13 cellular contexts compared by ENCODE assay signal in genomic region chr9:136656795-136657611, GRCh38. TPM values are rescaled to one million over a fixed set of nuclear protein-coding genes. Genes with fewer than 3 reads are reported as not detected.
DNase-seq lines count a peak whose midpoint lies in the region; ATAC-seq and TF ChIP-seq lines count a peak whose summit lies in the region.
"Had no signal": no experiment of that assay in that cellular context is flagged by ENCODE, and none has a peak within 500 bp of the region (broad histone marks: within the 10 kb centered on the region; RNA-seq: fewer than 3 reads in every experiment).

No MANE protein-coding gene starts in this region.

- peaks cover 0 to 17% (median 14%) of the 10 kb centered on the region in 7 donors for H3K4me1 Mint-ChIP-seq in naive thymus-derived CD4-positive, alpha-beta T cell

- H3K27me3 ChIP-seq in BE2C (no peaks in the 10 kb centered on the region), ascending aorta (peaks cover 10% of the 10 kb centered on the region)
- H3K27me3 ChIP-seq in naive thymus-derived CD4-positive, alpha-beta T cell (ENCODE audit: control insufficient read depth in 2 of 2, insufficient read depth in 2 of 2, low read length in 2 of 2), result peaks cover 3 to 14% of the 10 kb centered on the region in 2 donors
- H3K27me3 ChIP-seq: hepatocyte had no signal

- no peak overlapping the region for H3K27ac ChIP-seq in naive thymus-derived CD4-positive, alpha-beta T cell (ENCODE audit: low read depth, low read length)
- peak overlapping the region in 1 of 2 donors; percentile 56 for H3K27ac ChIP-seq in ascending aorta
- H3K27ac ChIP-seq: hepatocyte had no signal

- H3K36me3 ChIP-seq in BE2C (no peaks in the 10 kb centered on the region), ascending aorta (no peaks in the 10 kb centered on the region)
- H3K36me3 ChIP-seq in naive thymus-derived CD4-positive, alpha-beta T cell (ENCODE audit: control insufficient read depth in 2 of 3, insufficient read depth in 3 of 3, low read length in 3 of 3), result no peaks in the 10 kb centered on the region

- no peaks in the 10 kb centered on the region for H3K9me3 ChIP-seq in BE2C
- no peaks in the 10 kb centered on the region for H3K9me3 ChIP-seq in naive thymus-derived CD4-positive, alpha-beta T cell (ENCODE audit: control insufficient read depth in 2 of 3, low read length in 3 of 3)
- H3K9me3 ChIP-seq in ascending aorta, result no peaks in the 10 kb centered on the region

- no peak overlapping the region for H3K27ac Mint-ChIP-seq in naive thymus-derived CD4-positive, alpha-beta T cell
- H3K27ac Mint-ChIP-seq: T-helper 2 cell treated with Interferon-gamma antibody and Interleukin-4, amounts not matched to agents 5 μg/mL and 100 μg/mL, for 36 hours had no signal

- DNase-seq in BE2C (peak; percentile 9), NAMALWA (ENCODE audit: low spot score) (peak; percentile 31), dermis blood vessel endothelial cell (peak; percentile 50), AML-193 (lab: John Stamatoyannopoulos, UW) (no peak), NCI-H345 treated with DMSO at 0.1 percent for 48 hours (lab: John Stamatoyannopoulos, UW; ENCODE audit: unreplicated experiment) (no peak), ascending aorta (ENCODE audit: low spot score in 2 of 2) (no peak)
- peak in 1 of 9 donors; percentile 11 for DNase-seq in naive thymus-derived CD4-positive, alpha-beta T cell
- DNase-seq: effector memory CD4-positive, alpha-beta T cell; NCI-H1930 had no signal

- H3K4me3 ChIP-seq in BE2C (ENCODE audit: low read depth, low read length), result no peak overlapping the region
- H3K4me3 ChIP-seq in naive thymus-derived CD4-positive, alpha-beta T cell (ENCODE audit: low read length), result no peak overlapping the region
- H3K4me3 ChIP-seq in ascending aorta, result no peak overlapping the region
- H3K4me3 ChIP-seq: hepatocyte had no signal

- peaks cover 0 to 4% (median 0%) of the 10 kb centered on the region in 5 donors for H3K36me3 Mint-ChIP-seq in naive thymus-derived CD4-positive, alpha-beta T cell

- H3K9me3 Mint-ChIP-seq in naive thymus-derived CD4-positive, alpha-beta T cell, result no peaks in the 10 kb centered on the region
- H3K9me3 Mint-ChIP-seq: T-helper 2 cell treated with Interferon-gamma antibody and Interleukin-4, amounts not matched to agents 5 μg/mL and 100 μg/mL, for 36 hours had no signal

- CTCF ChIA-PET in naive thymus-derived CD4-positive, alpha-beta T cell (lab: Charles Lee), result no interaction called here

- H3K4me1 ChIP-seq in BE2C (peaks cover 7% of the 10 kb centered on the region), ascending aorta (no peaks in the 10 kb centered on the region)
- H3K4me1 ChIP-seq in naive thymus-derived CD4-positive, alpha-beta T cell (ENCODE audit: control insufficient read depth in 2 of 2, insufficient read depth in 2 of 2, low read length in 2 of 2), result peaks cover 0 to 15% of the 10 kb centered on the region in 2 donors

- POLR2A ChIA-PET in naive thymus-derived CD4-positive, alpha-beta T cell (lab: Charles Lee), result interaction anchor here (1.6 kb wide), 1 partner anchor 70 kb away, joined by 4 read pairs; no protein-coding TSS in a partner anchor

- TF ChIP-seq CTCF in BE2C (IDR thresholded peaks at IDR 0.05; ENCODE audit: low read depth, low read length) (no peak), ascending aorta (IDR thresholded peaks at IDR 0.05) (no peak)

- peak; percentile 26 for ATAC-seq in naive thymus-derived CD4-positive, alpha-beta T cell
- no peak for ATAC-seq in HG02981 (IDR thresholded peaks at IDR 0.05; ENCODE audit: unreplicated experiment)
- ATAC-seq: Panc1 had no signal

- H3K4me3 Mint-ChIP-seq in naive thymus-derived CD4-positive, alpha-beta T cell, result peak overlapping the region in 1 of 10 donors; percentile 21
- H3K4me3 Mint-ChIP-seq: T-helper 2 cell treated with Interferon-gamma antibody and Interleukin-4, amounts not matched to agents 5 μg/mL and 100 μg/mL, for 36 hours had no signal

- intact Hi-C loops in naive thymus-derived CD4-positive, alpha-beta T cell (cut with micrococcal nuclease), result no loop called here
- intact Hi-C loops in ascending aorta (cut with DNase I), result no loop called here

- peaks cover 19 to 45% (median 41%) of the 10 kb centered on the region in 5 donors for H3K27me3 Mint-ChIP-seq in naive thymus-derived CD4-positive, alpha-beta T cell

RNA-seq across cellular contexts. Expression of gene EGFL7, which starts 5.7 kb away (rescaled TPM):
- polyA plus RNA-seq in BE2C (2012; ENCODE audit: insufficient read depth, insufficient read length, low read depth), result 154 TPM
- total RNA-seq in dermis blood vessel endothelial cell (571 and 768 TPM in 2 replicates), ascending aorta (443 TPM)
- total RNA-seq in naive thymus-derived CD4-positive, alpha-beta T cell, result 1 to 10 TPM in 1 of 5 experiments, under 1 TPM in 2, not detected in 2; 0.56 to 2.3 (median 0.97) TPM
- polyA plus RNA-seq in naive thymus-derived CD4-positive, alpha-beta T cell, result not detected

RNA-seq across cellular contexts. Expression of gene AGPAT2, which starts 30.3 kb away (rescaled TPM):
- 82.5 TPM for polyA plus RNA-seq in BE2C (2012; ENCODE audit: insufficient read depth, insufficient read length, low read depth)
- total RNA-seq in dermis blood vessel endothelial cell (46.1 and 62.6 TPM in 2 replicates), ascending aorta (129 TPM)
- total RNA-seq in naive thymus-derived CD4-positive, alpha-beta T cell, result 10 to 100 TPM in 2 of 5 experiments, 1 to 10 TPM in 3; 2.3 to 20.6 (median 8.5) TPM
- polyA plus RNA-seq in naive thymus-derived CD4-positive, alpha-beta T cell, result 10 to 100 TPM; 12.0 to 13.1 TPM

RNA-seq across cellular contexts. Expression of gene DIPK1B, which starts 55.4 kb away (rescaled TPM):
- 119 TPM for polyA plus RNA-seq in BE2C (2012; ENCODE audit: insufficient read depth, insufficient read length, low read depth)
- total RNA-seq in dermis blood vessel endothelial cell, result 172 and 238 TPM in 2 replicates
- total RNA-seq in naive thymus-derived CD4-positive, alpha-beta T cell, result 1 to 10 TPM in 1 of 5 experiments, under 1 TPM in 2, not detected in 2; 0.46 to 1.6 (median 0.56) TPM
- polyA plus RNA-seq in naive thymus-derived CD4-positive, alpha-beta T cell, result under 1 TPM; 0.11 to 0.31 TPM
- 86.2 TPM for total RNA-seq in ascending aorta

Comparison
In these comparisons a context has a peak if more than half of its experiments do, and no peak if none do; other contexts are left out.
1. DNase-seq: peak in BE2C (single experiment), NAMALWA (single experiment) and dermis blood vessel endothelial cell (single experiment); none in AML-193 (0 of 2), NCI-H345 treated with DMSO at 0.1 percent for 48 hours (single experiment) and ascending aorta (0 of 2).
2. RNA of gene EGFL7, which starts 5.7 kb away (total RNA-seq): 571 to 768 TPM in dermis blood vessel endothelial cell and 443 TPM in ascending aorta (single experiment); 0.56 to 2.3 TPM in naive thymus-derived CD4-positive, alpha-beta T cell; every median in the first group is over 100 times any median in the second.
3. RNA of gene DIPK1B, which starts 55.4 kb away (total RNA-seq): 172 to 238 TPM in dermis blood vessel endothelial cell and 86.2 TPM in ascending aorta (single experiment); 0.46 to 1.6 TPM in naive thymus-derived CD4-positive, alpha-beta T cell; every median in the first group is over 10 times any median in the second.